ENCODE assay signal across 11 cellular contexts in genomic region chr7:91995391-91995790, GRCh38. TPM values are rescaled to one million over a fixed set of nuclear protein-coding genes. Genes with fewer than 3 reads are reported as not detected.
DNase-seq lines count a peak whose midpoint lies in the region; ATAC-seq, FAIRE-seq and TF ChIP-seq lines count a peak whose summit lies in the region.
"Had no signal": no experiment of that assay in that cellular context is flagged by ENCODE, and none has a peak within 500 bp of the region (broad histone marks: within the 10 kb centered on the region; RNA-seq: fewer than 3 reads in every experiment).

No MANE protein-coding gene starts in this region.

- no peaks in the 10 kb centered on the region; a peak in 1 of 22 replicates for H3K9me3 ChIP-seq in BLaER1 treated with 17β-estradiol and CSF1 and Interleukin-3, amounts not matched to agents 10 nM and 100 nM (replicated peaks in 1 of 11)
- no peaks in the 10 kb centered on the region for H3K9me3 ChIP-seq in testis
- H3K9me3 ChIP-seq: body of pancreas, Peyer's patch had no signal

- peak overlapping the region in 6 of 11 experiments; percentile 4 to 45 (median 19); a peak in 8 of 22 replicates for H3K27ac ChIP-seq in BLaER1 treated with 17β-estradiol and CSF1 and Interleukin-3, amounts not matched to agents 10 nM and 100 nM
- H3K27ac ChIP-seq in testis, result no peak overlapping the region
- H3K27ac ChIP-seq: body of pancreas, Peyer's patch had no signal

- DNase-seq in T-helper 1 cell, result no peak
- DNase-seq in urothelium cell line (ENCODE audit: low spot score), result no peak
- no peak for DNase-seq in OCI-M1 (lab: John Stamatoyannopoulos, UW)
- no peak for DNase-seq in testis
- DNase-seq: body of pancreas; naive thymus-derived CD8-positive, alpha-beta T cell; Peyer's patch had no signal

- peak overlapping the region; percentile 14 to 74 (median 39); a peak in 18 of 22 replicates for H3K4me2 ChIP-seq in BLaER1 treated with 17β-estradiol and CSF1 and Interleukin-3, amounts not matched to agents 10 nM and 100 nM

- peaks cover 0 to 7% (median 0%) of the 10 kb centered on the region in 11 experiments; a peak in 1 of 22 replicates for H4K20me1 ChIP-seq in BLaER1 treated with 17β-estradiol and CSF1 and Interleukin-3, amounts not matched to agents 10 nM and 100 nM

- no peak for FAIRE-seq in urothelium cell line (lab: Jason Lieb, UNC)

- no peak for TF ChIP-seq POLR2A in testis (IDR thresholded peaks at IDR 0.05)

- H3K27me3 ChIP-seq in BLaER1 treated with 17β-estradiol and CSF1 and Interleukin-3, amounts not matched to agents 10 nM and 100 nM, result no peaks in the 10 kb centered on the region
- no peaks in the 10 kb centered on the region for H3K27me3 ChIP-seq in testis
- H3K27me3 ChIP-seq: body of pancreas, Peyer's patch had no signal

- peaks cover 58 to 94% (median 78%) of the 10 kb centered on the region in 11 experiments for H3K36me3 ChIP-seq in BLaER1 treated with 17β-estradiol and CSF1 and Interleukin-3, amounts not matched to agents 10 nM and 100 nM
- peaks cover 4% of the 10 kb centered on the region for H3K36me3 ChIP-seq in testis (ENCODE audit: low read depth, missing control alignments)

- H3K4me1 ChIP-seq in BLaER1 treated with 17β-estradiol and CSF1 and Interleukin-3, amounts not matched to agents 10 nM and 100 nM, result peaks cover 11 to 37% (median 29%) of the 10 kb centered on the region in 10 experiments; a peak in 19 of 20 replicates
- no peaks in the 10 kb centered on the region for H3K4me1 ChIP-seq in testis
- H3K4me1 ChIP-seq: body of pancreas, Peyer's patch had no signal

- WGBS in testis, 2 donors, result 84 to 85% methylated on average over 2 of the region's 2 CpGs

- intact Hi-C loops in testis (cut with DNase I; ENCODE audit: low total_unique reads), result no loop called here

- H3K9ac ChIP-seq in BLaER1 treated with 17β-estradiol and CSF1 and Interleukin-3, amounts not matched to agents 10 nM and 100 nM, result peak overlapping the region in 2 of 11 experiments; percentile 7 to 24; a peak in 3 of 22 replicates

- no peak for TF ChIP-seq CTCF in testis (IDR thresholded peaks at IDR 0.05)

- ATAC-seq in GM19035 (IDR thresholded peaks at IDR 0.05; ENCODE audit: unreplicated experiment) (peak; percentile 94), GM21825 (IDR thresholded peaks at IDR 0.05; ENCODE audit: unreplicated experiment) (peak; percentile 93), HG03280 (IDR thresholded peaks at IDR 0.05; ENCODE audit: unreplicated experiment) (peak; percentile 96)
- ATAC-seq: body of pancreas; naive thymus-derived CD8-positive, alpha-beta T cell had no signal

- H3K4me3 ChIP-seq in BLaER1 treated with 17β-estradiol and CSF1 and Interleukin-3, amounts not matched to agents 10 nM and 100 nM, result no peak overlapping the region
- H3K4me3 ChIP-seq in testis, result no peak overlapping the region
- H3K4me3 ChIP-seq: body of pancreas, Peyer's patch had no signal

RNA-seq across cellular contexts. Expression of gene AKAP9, which starts 54.7 kb away (rescaled TPM):
- 10 to 100 TPM; 67.3 to 69.0 TPM for total RNA-seq in testis
- polyA plus RNA-seq in testis (ENCODE audit: insufficient read depth, low read depth, low replicate concordance), result 6.7 TPM

Comparison
In these comparisons a context has a peak if more than half of its experiments do, and no peak if none do; other contexts are left out.
1. H3K27ac ChIP-seq: peak in BLaER1 treated with 17β-estradiol and CSF1 and Interleukin-3, amounts not matched to agents 10 nM and 100 nM (6 of 11); none in testis (0 of 2).
2. Peak in every context shown above with its lines, with median percentiles within 50 percentile points of each other: ATAC-seq.